ENCODE assay signal across 8 cellular contexts in the genomic region with DNA sequence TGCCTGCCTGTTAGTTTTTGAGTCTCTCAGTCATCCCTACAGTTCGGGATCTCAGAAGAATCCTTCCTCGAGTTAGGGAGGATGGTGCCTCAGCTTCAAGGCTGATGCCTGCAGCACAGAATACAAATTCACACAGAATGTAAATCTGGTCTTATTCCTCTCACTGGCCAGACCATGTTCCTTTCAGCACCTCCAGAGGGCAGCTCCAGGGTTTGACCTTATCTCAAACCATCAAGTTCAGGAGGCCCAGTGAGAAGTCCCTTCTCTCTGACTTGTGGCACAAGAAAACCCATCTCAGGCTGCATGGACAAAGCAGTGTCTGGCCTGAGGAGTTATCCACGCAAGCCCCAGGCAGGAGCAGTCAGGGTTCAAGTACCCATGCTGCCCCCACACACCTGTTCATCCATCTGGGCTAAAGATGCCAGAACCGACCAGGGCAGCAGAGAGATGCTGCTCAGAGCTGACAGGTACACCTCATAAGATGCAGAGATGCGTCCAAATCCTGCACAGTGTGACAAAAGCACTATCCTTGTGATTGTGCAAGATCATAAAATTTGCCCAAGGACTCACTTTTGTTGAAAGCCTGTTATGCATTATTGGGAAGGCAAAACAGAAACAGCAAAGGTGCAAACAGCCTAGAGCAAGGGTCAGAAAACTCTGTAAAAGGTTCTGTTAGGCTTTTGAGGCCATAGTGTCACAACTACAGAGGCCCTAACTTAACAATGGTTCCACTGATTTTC. TPM values are rescaled to one million over a fixed set of nuclear protein-coding genes. Genes with fewer than 3 reads are reported as not detected.
A peak's percentile ranks its signal among the peaks of the same experiment; 100 is the strongest.
DNase-seq lines count a peak whose midpoint lies in the region; ATAC-seq lines count a peak whose summit lies in the region.

No MANE protein-coding gene starts in this region.

- H3K36me3 Mint-ChIP-seq in activated naive CD4-positive, alpha-beta T cell treated with anti-CD3 and anti-CD28 coated beads for 36 hours (ENCODE audit: low read depth), result no peaks in the 10 kb centered on the region
- no peaks in the 10 kb centered on the region for H3K36me3 Mint-ChIP-seq in activated naive CD4-positive, alpha-beta T cell treated with anti-CD3 and anti-CD28 coated beads, Interleukin-2, amount 10 ng/mL, durations not matched to agents 7 days and 5 days
- no peaks in the 10 kb centered on the region for H3K36me3 Mint-ChIP-seq in stimulated activated effector memory CD8-positive, alpha-beta T cell treated with anti-CD3 and anti-CD28 coated beads, Interleukin-12 subunit alpha, Interleukin-12 subunit beta, amount 100 ng/mL, for 72 hours
- no peaks in the 10 kb centered on the region for H3K36me3 Mint-ChIP-seq in activated CD4-positive, alpha-beta memory T cell treated with anti-CD3 and anti-CD28 coated beads, Interleukin-2, amount 10 ng/mL, durations not matched to agents 7 days and 5 days (ENCODE audit: low read depth)

- no peaks in the 10 kb centered on the region for H3K9me3 Mint-ChIP-seq in activated naive CD4-positive, alpha-beta T cell treated with anti-CD3 and anti-CD28 coated beads for 36 hours
- no peaks in the 10 kb centered on the region for H3K9me3 Mint-ChIP-seq in activated naive CD4-positive, alpha-beta T cell treated with anti-CD3 and anti-CD28 coated beads, Interleukin-2, amount 10 ng/mL, durations not matched to agents 7 days and 5 days
- H3K9me3 Mint-ChIP-seq in stimulated activated effector memory CD8-positive, alpha-beta T cell treated with anti-CD3 and anti-CD28 coated beads, Interleukin-12 subunit alpha, Interleukin-12 subunit beta, amount 100 ng/mL, for 72 hours, result no peaks in the 10 kb centered on the region
- H3K9me3 Mint-ChIP-seq in activated CD4-positive, alpha-beta memory T cell treated with anti-CD3 and anti-CD28 coated beads, Interleukin-2, amount 10 ng/mL, durations not matched to agents 7 days and 5 days, result no peaks in the 10 kb centered on the region

- CTCF ChIA-PET in activated naive CD4-positive, alpha-beta T cell treated with anti-CD3 and anti-CD28 coated beads for 36 hours (lab: Charles Lee), result interaction anchor here (0.8 to 10.3 kb wide), 7 partner anchors 24 to 223 kb away, joined by 3 to 188 read pairs (median 3); no protein-coding TSS in a partner anchor
- CTCF ChIA-PET in activated naive CD4-positive, alpha-beta T cell treated with anti-CD3 and anti-CD28 coated beads, Interleukin-2, amount 10 ng/mL, durations not matched to agents 7 days and 5 days (lab: Charles Lee), result interaction anchor here (0.5 to 12.4 kb wide), 7 partner anchors 12 to 218 kb away, joined by 3 to 297 read pairs (median 4); no protein-coding TSS in a partner anchor
- CTCF ChIA-PET in activated CD4-positive, alpha-beta memory T cell treated with anti-CD3 and anti-CD28 coated beads, Interleukin-2, amount 10 ng/mL, durations not matched to agents 7 days and 5 days (lab: Charles Lee), result interaction anchor here (1.0 to 15.5 kb wide), 3 partner anchors 79 to 213 kb away, joined by 3 to 314 read pairs (median 118); no protein-coding TSS in a partner anchor

- POLR2A ChIA-PET in activated CD4-positive, alpha-beta memory T cell treated with anti-CD3 and anti-CD28 coated beads, Interleukin-2, amount 10 ng/mL, durations not matched to agents 7 days and 5 days (lab: Charles Lee), result interaction anchor here (0.9 to 2.2 kb wide), 3 partner anchors 182 to 553 kb away, joined by 3 to 8 read pairs (median 4); a partner anchor contains a TSS

- H3K27ac Mint-ChIP-seq in activated naive CD4-positive, alpha-beta T cell treated with anti-CD3 and anti-CD28 coated beads for 36 hours, result no peak overlapping the region
- H3K27ac Mint-ChIP-seq in activated naive CD4-positive, alpha-beta T cell treated with anti-CD3 and anti-CD28 coated beads, Interleukin-2, amount 10 ng/mL, durations not matched to agents 7 days and 5 days, result no peak overlapping the region
- H3K27ac Mint-ChIP-seq in stimulated activated effector memory CD8-positive, alpha-beta T cell treated with anti-CD3 and anti-CD28 coated beads, Interleukin-12 subunit alpha, Interleukin-12 subunit beta, amount 100 ng/mL, for 72 hours, result no peak overlapping the region
- no peak overlapping the region for H3K27ac Mint-ChIP-seq in activated CD4-positive, alpha-beta memory T cell treated with anti-CD3 and anti-CD28 coated beads, Interleukin-2, amount 10 ng/mL, durations not matched to agents 7 days and 5 days

- DNase-seq in activated naive CD4-positive, alpha-beta T cell treated with anti-CD3 and anti-CD28 coated beads for 36 hours, result peak; percentile 30
- DNase-seq in activated naive CD4-positive, alpha-beta T cell treated with anti-CD3 and anti-CD28 coated beads, Interleukin-2, amount 10 ng/mL, durations not matched to agents 7 days and 5 days, result no peak
- DNase-seq in MV-4-11 (lab: John Stamatoyannopoulos, UW) (peak; percentile 38), dermis blood vessel endothelial cell (peak; percentile 51), SKM-1 treated with dmso at 0.1 percent for 144 hours (lab: John Stamatoyannopoulos, UW; ENCODE audit: unreplicated experiment) (no peak)
- DNase-seq in stimulated activated effector memory CD8-positive, alpha-beta T cell treated with anti-CD3 and anti-CD28 coated beads, Interleukin-12 subunit alpha, Interleukin-12 subunit beta, amount 100 ng/mL, for 72 hours (ENCODE audit: low spot score in 2 of 2), result no peak
- DNase-seq in activated CD4-positive, alpha-beta memory T cell treated with anti-CD3 and anti-CD28 coated beads, Interleukin-2, amount 10 ng/mL, durations not matched to agents 7 days and 5 days, result no peak

- peak; percentile 51 for ATAC-seq in stimulated activated effector memory CD8-positive, alpha-beta T cell treated with anti-CD3 and anti-CD28 coated beads, Interleukin-12 subunit alpha, Interleukin-12 subunit beta, amount 100 ng/mL, for 72 hours
- ATAC-seq in GM19328 (IDR thresholded peaks at IDR 0.05; ENCODE audit: unreplicated experiment), result no peak

- H3K4me3 Mint-ChIP-seq in activated naive CD4-positive, alpha-beta T cell treated with anti-CD3 and anti-CD28 coated beads for 36 hours, result no peak overlapping the region
- no peak overlapping the region for H3K4me3 Mint-ChIP-seq in activated naive CD4-positive, alpha-beta T cell treated with anti-CD3 and anti-CD28 coated beads, Interleukin-2, amount 10 ng/mL, durations not matched to agents 7 days and 5 days
- no peak overlapping the region for H3K4me3 Mint-ChIP-seq in stimulated activated effector memory CD8-positive, alpha-beta T cell treated with anti-CD3 and anti-CD28 coated beads, Interleukin-12 subunit alpha, Interleukin-12 subunit beta, amount 100 ng/mL, for 72 hours
- H3K4me3 Mint-ChIP-seq in activated CD4-positive, alpha-beta memory T cell treated with anti-CD3 and anti-CD28 coated beads, Interleukin-2, amount 10 ng/mL, durations not matched to agents 7 days and 5 days, result no peak overlapping the region

- intact Hi-C loops in activated naive CD4-positive, alpha-beta T cell treated with anti-CD3 and anti-CD28 coated beads for 36 hours (cut with micrococcal nuclease), result loop anchor here (10.0 kb wide), 1 partner anchor 703 kb away; no protein-coding TSS in a partner anchor

- no peaks in the 10 kb centered on the region for H3K4me1 Mint-ChIP-seq in activated naive CD4-positive, alpha-beta T cell treated with anti-CD3 and anti-CD28 coated beads for 36 hours (ENCODE audit: low read depth)
- H3K4me1 Mint-ChIP-seq in activated naive CD4-positive, alpha-beta T cell treated with anti-CD3 and anti-CD28 coated beads, Interleukin-2, amount 10 ng/mL, durations not matched to agents 7 days and 5 days, result no peaks in the 10 kb centered on the region
- peaks cover 5% of the 10 kb centered on the region for H3K4me1 Mint-ChIP-seq in stimulated activated effector memory CD8-positive, alpha-beta T cell treated with anti-CD3 and anti-CD28 coated beads, Interleukin-12 subunit alpha, Interleukin-12 subunit beta, amount 100 ng/mL, for 72 hours
- peaks cover 11% of the 10 kb centered on the region for H3K4me1 Mint-ChIP-seq in activated CD4-positive, alpha-beta memory T cell treated with anti-CD3 and anti-CD28 coated beads, Interleukin-2, amount 10 ng/mL, durations not matched to agents 7 days and 5 days

- H3K27me3 Mint-ChIP-seq in activated naive CD4-positive, alpha-beta T cell treated with anti-CD3 and anti-CD28 coated beads for 36 hours (ENCODE audit: low read depth), result no peaks in the 10 kb centered on the region
- peaks cover 5% of the 10 kb centered on the region for H3K27me3 Mint-ChIP-seq in activated naive CD4-positive, alpha-beta T cell treated with anti-CD3 and anti-CD28 coated beads, Interleukin-2, amount 10 ng/mL, durations not matched to agents 7 days and 5 days
- H3K27me3 Mint-ChIP-seq in activated CD4-positive, alpha-beta memory T cell treated with anti-CD3 and anti-CD28 coated beads, Interleukin-2, amount 10 ng/mL, durations not matched to agents 7 days and 5 days, result no peaks in the 10 kb centered on the region

RNA-seq across cellular contexts. Expression of a gene that starts 49.8 kb away (rescaled TPM):
- total RNA-seq in activated naive CD4-positive, alpha-beta T cell treated with anti-CD3 and anti-CD28 coated beads for 36 hours, result under 1 TPM; 0.42 to 0.55 TPM
- 47.1 and 50.5 TPM in 2 replicates for total RNA-seq in dermis blood vessel endothelial cell
- total RNA-seq in activated CD4-positive, alpha-beta memory T cell treated with anti-CD3 and anti-CD28 coated beads, Interleukin-2, amount 10 ng/mL, durations not matched to agents 7 days and 5 days, result 1 to 10 TPM; 3.1 to 3.9 TPM

Comparison
In these comparisons a context has a peak if more than half of its experiments do, and no peak if none do; other contexts are left out.
1. DNase-seq: peak in activated naive CD4-positive, alpha-beta T cell treated with anti-CD3 and anti-CD28 coated beads for 36 hours (single experiment), MV-4-11 (single experiment) and dermis blood vessel endothelial cell (single experiment); none in activated naive CD4-positive, alpha-beta T cell treated with anti-CD3 and anti-CD28 coated beads, Interleukin-2, amount 10 ng/mL, durations not matched to agents 7 days and 5 days (single experiment), stimulated activated effector memory CD8-positive, alpha-beta T cell treated with anti-CD3 and anti-CD28 coated beads, Interleukin-12 subunit alpha, Interleukin-12 subunit beta, amount 100 ng/mL, for 72 hours (0 of 2), SKM-1 treated with dmso at 0.1 percent for 144 hours (single experiment) and activated CD4-positive, alpha-beta memory T cell treated with anti-CD3 and anti-CD28 coated beads, Interleukin-2, amount 10 ng/mL, durations not matched to agents 7 days and 5 days (single experiment).